28 cellular contexts compared by ENCODE assay signal in genomic region chr2:121307048-121307447, GRCh38. TPM values are rescaled to one million over a fixed set of nuclear protein-coding genes. Genes with fewer than 3 reads are reported as not detected.
"Had no signal": no experiment of that assay in that cellular context is flagged by ENCODE, and none has a peak within 500 bp of the region (broad histone marks: within the 10 kb centered on the region; RNA-seq: fewer than 3 reads in every experiment).

No MANE protein-coding gene starts in this region.

- H3K27ac Mint-ChIP-seq: naive thymus-derived CD4-positive, alpha-beta T cell; nephron; neural progenitor cell; progenitor cell of endocrine pancreas; stimulated activated effector memory CD8-positive, alpha-beta T cell treated with anti-CD3 and anti-CD28 coated beads, Interleukin-12 subunit alpha, Interleukin-12 subunit beta, amount 100 ng/mL, for 72 hours; type B pancreatic cell had no signal

- H3K4me3 ChIP-seq: neural progenitor cell, ovary, psoas muscle, skin epidermis, suprapubic skin, testis, tibial artery, transverse colon, upper lobe of right lung, uterus had no signal

- H3K4me2 ChIP-seq: neural progenitor cell had no signal

- H3K9me3 Mint-ChIP-seq: neural progenitor cell; stimulated activated effector memory CD8-positive, alpha-beta T cell treated with anti-CD3 and anti-CD28 coated beads, Interleukin-12 subunit alpha, Interleukin-12 subunit beta, amount 100 ng/mL, for 72 hours; stimulated activated naive CD8-positive, alpha-beta T cell treated with anti-CD3 and anti-CD28 coated beads, Interleukin-15, amount 100 ng/mL, for 72 hours; type B pancreatic cell had no signal

- H2AFZ ChIP-seq: neural progenitor cell, parathyroid adenoma had no signal

- H3K4me1 Mint-ChIP-seq: nephron; neural progenitor cell; stimulated activated naive CD8-positive, alpha-beta T cell treated with anti-CD3 and anti-CD28 coated beads, Interleukin-15, amount 100 ng/mL, for 72 hours had no signal

- DNase-seq: naive thymus-derived CD4-positive, alpha-beta T cell; occipital lobe; ovary; posterior cingulate gyrus; psoas muscle; right cardiac atrium; stimulated activated CD4-positive, alpha-beta T cell treated with anti-CD3 and anti-CD28 coated beads, Interleukin-15, amount 100 ng/mL, for 24 hours; stimulated activated CD4-positive, alpha-beta T cell treated with anti-CD3 and anti-CD28 coated beads, Interleukin-2, amount 100 ng/mL, for 24 hours; stimulated activated CD4-positive, alpha-beta T cell treated with anti-CD3 and anti-CD28 coated beads, Interleukin-2, amount 100 ng/mL, for 48 hours; stimulated activated CD4-positive, alpha-beta T cell treated with anti-CD3 and anti-CD28 coated beads, Interleukin-4, amount 100 ng/mL, for 24 hours; stimulated activated naive CD4-positive, alpha-beta T cell; stimulated activated naive CD8-positive, alpha-beta T cell treated with anti-CD3 and anti-CD28 coated beads, Interleukin-15, amount 100 ng/mL, for 72 hours; stimulated activated naive CD8-positive, alpha-beta T cell treated with anti-CD3 and anti-CD28 coated beads, Interleukin-15, Interleukin-2, amounts not matched to agents 100 U/mL and 50 U/mL, for 24 hours; substantia nigra; testis; tibial artery; transverse colon; upper lobe of right lung; uterus had no signal

- H3K9ac ChIP-seq: neural progenitor cell, parathyroid adenoma had no signal

- H3K9me3 ChIP-seq: ovary, psoas muscle, suprapubic skin, testis, tibial artery, transverse colon, upper lobe of right lung, uterus had no signal

- H3K27ac ChIP-seq: neural progenitor cell, ovary, parathyroid adenoma, psoas muscle, skin epidermis, suprapubic skin, testis, tibial artery, transverse colon, upper lobe of right lung, uterus had no signal

- H3K36me3 ChIP-seq: neural progenitor cell, ovary, suprapubic skin, tibial artery, transverse colon, upper lobe of right lung, uterus had no signal

- H3K27me3 ChIP-seq: neural progenitor cell, ovary, testis, upper lobe of right lung, uterus had no signal

- ATAC-seq: naive thymus-derived CD4-positive, alpha-beta T cell; psoas muscle; right cardiac atrium; sciatic nerve; stimulated activated effector memory CD8-positive, alpha-beta T cell treated with anti-CD3 and anti-CD28 coated beads, Interleukin-12 subunit alpha, Interleukin-12 subunit beta, amount 100 ng/mL, for 72 hours; stimulated activated naive CD8-positive, alpha-beta T cell treated with anti-CD3 and anti-CD28 coated beads, Interleukin-15, amount 100 ng/mL, for 72 hours; stimulated activated naive CD8-positive, alpha-beta T cell treated with anti-CD3 and anti-CD28 coated beads, Interleukin-15, Interleukin-2, amounts not matched to agents 100 U/mL and 50 U/mL, for 24 hours; upper lobe of right lung had no signal

- H3K4me3 Mint-ChIP-seq: naive thymus-derived CD4-positive, alpha-beta T cell; nephron; neural progenitor cell; stimulated activated effector memory CD8-positive, alpha-beta T cell treated with anti-CD3 and anti-CD28 coated beads, Interleukin-12 subunit alpha, Interleukin-12 subunit beta, amount 100 ng/mL, for 72 hours; stimulated activated naive CD8-positive, alpha-beta T cell treated with anti-CD3 and anti-CD28 coated beads, Interleukin-15, amount 100 ng/mL, for 72 hours; type B pancreatic cell had no signal

- H3K36me3 Mint-ChIP-seq: naive thymus-derived CD4-positive, alpha-beta T cell; neural progenitor cell; stimulated activated effector memory CD8-positive, alpha-beta T cell treated with anti-CD3 and anti-CD28 coated beads, Interleukin-12 subunit alpha, Interleukin-12 subunit beta, amount 100 ng/mL, for 72 hours; type B pancreatic cell had no signal

- H3K4me1 ChIP-seq: neural progenitor cell, parathyroid adenoma, psoas muscle, suprapubic skin, testis, tibial artery, upper lobe of right lung, uterus had no signal

RNA-seq across cellular contexts. Expression of gene TFCP2L1, which starts 22.0 kb away (rescaled TPM):
- polyA plus RNA-seq: naive thymus-derived CD4-positive, alpha-beta T cell had no signal
